27 cellular contexts compared by ENCODE assay signal in genomic region chr5:146762830-146763229, GRCh38.
"Had no signal": no experiment of that assay in that cellular context is flagged by ENCODE, and none has a peak within 500 bp of the region (broad histone marks: within the 10 kb centered on the region; RNA-seq: fewer than 3 reads in every experiment).

No MANE protein-coding gene starts in this region.

- H3K27ac ChIP-seq: left ventricle myocardium inferior, parathyroid adenoma, sigmoid colon, transverse colon, uterus, WERI-Rb-1 had no signal

- H3K27me3 ChIP-seq: sigmoid colon, transverse colon, uterus had no signal

- H3K27ac Mint-ChIP-seq: activated CD4-positive, alpha-beta T cell treated with anti-CD3 and anti-CD28 coated beads, Interleukin-2, amount 10 ng/mL, durations not matched to agents 7 days and 5 days; activated CD8-positive, alpha-beta memory T cell treated with anti-CD3 and anti-CD28 coated beads, Interleukin-2, amount 10 ng/mL, durations not matched to agents 7 days and 5 days; activated CD8-positive, alpha-beta T cell treated with anti-CD3 and anti-CD28 coated beads for 36 hours; activated naive CD4-positive, alpha-beta T cell treated with anti-CD3 and anti-CD28 coated beads, Interleukin-2, amount 50 U/mL, for 24 hours; activated T-helper 1 cell treated with anti-CD3 and anti-CD28 coated beads, Interleukin-12 subunit alpha, Interleukin-12 subunit beta, Interleukin-2, Interleukin-4 antibody, amounts not matched to agents 30 ng/mL and 10 ng/mL and 1 ng/mL, durations not matched to agents 14 hours and 24 hours and 36 hours; dendritic cell treated with granulocyte-macrophage colony-stimulating factor and Interleukin-4, amounts not matched to agents 40 ng/mL and 50 ng/mL, for 4 days; nephron progenitor cell; stimulated activated naive B cell treated with anti-CD40 and anti-IgM and Interleukin-4, amounts not matched to agents 10 μg/mL and 1 μg/mL and 100 μg/mL, for 72 hours had no signal

- H3K4me3 ChIP-seq: left ventricle myocardium inferior, sigmoid colon, smooth muscle cell, transverse colon, uterus had no signal

- H3K36me3 ChIP-seq: left ventricle myocardium inferior, sigmoid colon, transverse colon, uterus, WERI-Rb-1 had no signal

- H3K4me1 ChIP-seq: left ventricle myocardium inferior, parathyroid adenoma, sigmoid colon, transverse colon, uterus had no signal

- H3K36me3 Mint-ChIP-seq: activated naive CD4-positive, alpha-beta T cell treated with anti-CD3 and anti-CD28 coated beads, Interleukin-2, amount 50 U/mL, for 24 hours; stimulated activated naive B cell treated with anti-CD40 and anti-IgM and Interleukin-4, amounts not matched to agents 10 μg/mL and 1 μg/mL and 100 μg/mL, for 72 hours had no signal

- DNase-seq: activated CD4-positive, alpha-beta T cell treated with anti-CD3 and anti-CD28 coated beads, Interleukin-2, amount 10 ng/mL, durations not matched to agents 7 days and 5 days; activated CD4-positive, CD25-positive, alpha-beta regulatory T cell treated with anti-CD3 and anti-CD28 coated beads, Interleukin-2, amount 50 U/mL, for 72 hours; activated CD8-positive, alpha-beta memory T cell treated with anti-CD3 and anti-CD28 coated beads, Interleukin-2, amount 10 ng/mL, durations not matched to agents 7 days and 5 days; activated CD8-positive, alpha-beta T cell treated with anti-CD3 and anti-CD28 coated beads for 36 hours; activated gamma-delta T cell treated with Interleukin-2 at 50 U/mL for 16 hours; anterior cingulate cortex; caudate nucleus; effector CD8-positive, alpha-beta T cell; erythroblast; foreskin fibroblast; kidney glomerular epithelial cell; left ventricle myocardium inferior; mammary epithelial cell; nephron progenitor cell; sigmoid colon; stimulated activated CD4-positive, alpha-beta T cell treated with anti-CD3 and anti-CD28 coated beads, Interleukin-15, amount 100 ng/mL, for 24 hours; stimulated activated CD8-positive, alpha-beta memory T cell treated with anti-CD3 and anti-CD28 coated beads, Interleukin-4, amount 100 ng/mL, for 48 hours; stimulated activated naive B cell treated with anti-CD40 and anti-IgM and Interleukin-4, amounts not matched to agents 10 μg/mL and 1 μg/mL and 100 μg/mL, for 72 hours; transverse colon; uterus; WERI-Rb-1 had no signal

- H3K4me3 Mint-ChIP-seq: activated CD4-positive, alpha-beta T cell treated with anti-CD3 and anti-CD28 coated beads, Interleukin-2, amount 10 ng/mL, durations not matched to agents 7 days and 5 days; activated CD8-positive, alpha-beta memory T cell treated with anti-CD3 and anti-CD28 coated beads, Interleukin-2, amount 10 ng/mL, durations not matched to agents 7 days and 5 days; activated CD8-positive, alpha-beta T cell treated with anti-CD3 and anti-CD28 coated beads for 36 hours; activated naive CD4-positive, alpha-beta T cell treated with anti-CD3 and anti-CD28 coated beads, Interleukin-2, amount 50 U/mL, for 24 hours; activated T-helper 1 cell treated with anti-CD3 and anti-CD28 coated beads, Interleukin-12 subunit alpha, Interleukin-12 subunit beta, Interleukin-2, Interleukin-4 antibody, amounts not matched to agents 30 ng/mL and 10 ng/mL and 1 ng/mL, durations not matched to agents 14 hours and 24 hours and 36 hours; brain; dendritic cell treated with granulocyte-macrophage colony-stimulating factor and Interleukin-4, amounts not matched to agents 40 ng/mL and 50 ng/mL, for 4 days; nephron progenitor cell; stimulated activated naive B cell treated with anti-CD40 and anti-IgM and Interleukin-4, amounts not matched to agents 10 μg/mL and 1 μg/mL and 100 μg/mL, for 72 hours had no signal

- ATAC-seq: activated CD8-positive, alpha-beta memory T cell treated with anti-CD3 and anti-CD28 coated beads, Interleukin-2, amount 10 ng/mL, durations not matched to agents 7 days and 5 days; activated CD8-positive, alpha-beta T cell treated with anti-CD3 and anti-CD28 coated beads for 36 hours; stimulated activated naive B cell treated with anti-CD40 and anti-IgM and Interleukin-4, amounts not matched to agents 10 μg/mL and 1 μg/mL and 100 μg/mL, for 72 hours had no signal

- H3K9me3 ChIP-seq: left ventricle myocardium inferior, sigmoid colon, transverse colon, uterus had no signal

- H3K9me3 Mint-ChIP-seq: activated CD8-positive, alpha-beta T cell treated with anti-CD3 and anti-CD28 coated beads for 36 hours; dendritic cell treated with granulocyte-macrophage colony-stimulating factor and Interleukin-4, amounts not matched to agents 40 ng/mL and 50 ng/mL, for 4 days had no signal

- H3K27me3 Mint-ChIP-seq: activated CD4-positive, alpha-beta T cell treated with anti-CD3 and anti-CD28 coated beads, Interleukin-2, amount 10 ng/mL, durations not matched to agents 7 days and 5 days; activated CD8-positive, alpha-beta memory T cell treated with anti-CD3 and anti-CD28 coated beads, Interleukin-2, amount 10 ng/mL, durations not matched to agents 7 days and 5 days; activated CD8-positive, alpha-beta T cell treated with anti-CD3 and anti-CD28 coated beads for 36 hours; activated naive CD4-positive, alpha-beta T cell treated with anti-CD3 and anti-CD28 coated beads, Interleukin-2, amount 50 U/mL, for 24 hours; dendritic cell treated with granulocyte-macrophage colony-stimulating factor and Interleukin-4, amounts not matched to agents 40 ng/mL and 50 ng/mL, for 4 days had no signal

- H3K4me1 Mint-ChIP-seq: nephron progenitor cell; stimulated activated naive B cell treated with anti-CD40 and anti-IgM and Interleukin-4, amounts not matched to agents 10 μg/mL and 1 μg/mL and 100 μg/mL, for 72 hours had no signal
